ENCODE assay signal across 16 cellular contexts in genomic region chr10:104301907-104302690, GRCh38. TPM values are rescaled to one million over a fixed set of nuclear protein-coding genes. Genes with fewer than 3 reads are reported as not detected.
A peak's percentile ranks its signal among the peaks of the same experiment; 100 is the strongest.
DNase-seq lines count a peak whose midpoint lies in the region; ATAC-seq and TF ChIP-seq lines count a peak whose summit lies in the region.
"Had no signal": no experiment of that assay in that cellular context is flagged by ENCODE, and none has a peak within 500 bp of the region (broad histone marks: within the 10 kb centered on the region; RNA-seq: fewer than 3 reads in every experiment).

No MANE protein-coding gene starts in this region.

- TF ChIP-seq EP300 in esophagus muscularis mucosa (IDR thresholded peaks at IDR 0.05) = no peak

- TF ChIP-seq CTCF in esophagus muscularis mucosa (IDR thresholded peaks at IDR 0.05) (peak in 1 of 3 experiments; percentile 4), psoas muscle (IDR thresholded peaks at IDR 0.05) (no peak)

- H3K27ac ChIP-seq in SJSA1 = peak overlapping the region; percentile 29; the same call in 1 of the 2 replicates
- peak overlapping the region; percentile 87 to 96 (median 90) for H3K27ac ChIP-seq in esophagus muscularis mucosa (replicated peaks in 1 of 4)
- peak overlapping the region; percentile 68 for H3K27ac ChIP-seq in psoas muscle

- no peak overlapping the region for H3K4me3 ChIP-seq in SJSA1
- H3K4me3 ChIP-seq in esophagus muscularis mucosa = no peak overlapping the region
- H3K4me3 ChIP-seq in psoas muscle = no peak overlapping the region
- H3K4me3 ChIP-seq: HAP-1 had no signal

- no peak for TF ChIP-seq POLR2A in esophagus muscularis mucosa (IDR thresholded peaks at IDR 0.05; ENCODE audit: low read depth)

- H3K27me3 ChIP-seq in SJSA1 (replicated peaks) = no peaks in the 10 kb centered on the region
- H3K27me3 ChIP-seq in esophagus muscularis mucosa = no peaks in the 10 kb centered on the region
- no peaks in the 10 kb centered on the region for H3K27me3 ChIP-seq in psoas muscle (ENCODE audit: insufficient read depth in 3 of 3, low read length in 2 of 3)

- H3K9me3 ChIP-seq in SJSA1 (replicated peaks) (0 out of 2 replicates have a peak, but pooled peaks cover 5% of the 10 kb centered on the region), esophagus muscularis mucosa (no peaks in the 10 kb centered on the region), psoas muscle (no peaks in the 10 kb centered on the region)

- H3K36me3 ChIP-seq in SJSA1 (no peaks in the 10 kb centered on the region), esophagus muscularis mucosa (no peaks in the 10 kb centered on the region), psoas muscle (ENCODE audit: insufficient read depth in 1 of 2, low read depth in 1 of 2) (no peaks in the 10 kb centered on the region)
- H3K36me3 ChIP-seq: HAP-1 had no signal

- peaks cover 33% of the 10 kb centered on the region for H3K4me1 ChIP-seq in SJSA1 (replicated peaks)
- H3K4me1 ChIP-seq in esophagus muscularis mucosa = peaks cover 88 to 98% (median 95%) of the 10 kb centered on the region in 4 donors
- peaks cover 36% of the 10 kb centered on the region for H3K4me1 ChIP-seq in psoas muscle

- ATAC-seq in left cardiac atrium = no peak
- no peak for ATAC-seq in psoas muscle
- ATAC-seq in GM21619 (IDR thresholded peaks at IDR 0.05; ENCODE audit: unreplicated experiment) = no peak
- ATAC-seq: left lobe of liver; stimulated activated naive CD8-positive, alpha-beta T cell treated with anti-CD3 and anti-CD28 coated beads, Interleukin-15, amount 100 ng/mL, for 72 hours had no signal

- 85% methylated on average over 3 of the region's 3 CpGs for WGBS in esophagus muscularis mucosa
- 44 to 53% (median 47%) methylated on average over 3 of the region's 3 CpGs for WGBS in psoas muscle, 3 donors

- DNase-seq in cardiac septum (ENCODE audit: low spot score) = peak; percentile 70
- no peak for DNase-seq in left cardiac atrium
- DNase-seq in SJSA1 (ENCODE audit: low read depth in 1 of 2, low spot score in 2 of 2) = no peak
- no peak for DNase-seq in esophagus muscularis mucosa (ENCODE audit: extremely low spot score)
- no peak for DNase-seq in psoas muscle
- no peak for DNase-seq in NCI-H187 (lab: John Stamatoyannopoulos, UW)
- no peak for DNase-seq in DMS153 (lab: John Stamatoyannopoulos, UW)
- DNase-seq: activated CD4-positive, alpha-beta T cell treated with anti-CD3 and anti-CD28 coated beads for 4 hours; activated naive CD8-positive, alpha-beta T cell treated with anti-CD3 and anti-CD28 coated beads for 36 hours; activated T-cell treated with anti-CD3 and anti-CD28 coated beads for 4 hours; MM.1S; NCI-H82; stimulated activated naive CD8-positive, alpha-beta T cell treated with anti-CD3 and anti-CD28 coated beads, Interleukin-15, amount 100 ng/mL, for 72 hours had no signal

- intact Hi-C loops in cardiac septum (cut with DNase I) = loop anchor here (2.0 kb wide), 1 partner anchor 37 kb away; the partner anchor contains the start of gene ITPRIP
- intact Hi-C loops in left cardiac atrium (cut with DNase I) = loop anchor here in 1 of 2 donors (2.0 kb wide), 1 partner anchor 37 kb away; the partner anchor contains the start of gene ITPRIP
- intact Hi-C loops in esophagus muscularis mucosa (cut with DNase I) = loop anchor here (2.0 kb wide), 1 partner anchor 37 kb away; the partner anchor contains the start of gene ITPRIP
- intact Hi-C loops in psoas muscle (cut with DNase I) = no loop called here

RNA-seq across cellular contexts. Expression of gene GSTO2, which starts 33.1 kb away (rescaled TPM):
- total RNA-seq in cardiac septum = 0.67 TPM
- total RNA-seq in left cardiac atrium = under 1 TPM; 0.82 to 0.92 TPM
- total RNA-seq in SJSA1 (2014; rRNA removed; shearing (Covaris generic)) = 0.13 TPM in 1 of 2 replicates, not detected in the other
- under 1 TPM; 0.42 to 0.99 (median 0.63) TPM for total RNA-seq in esophagus muscularis mucosa
- total RNA-seq in psoas muscle = 1 to 10 TPM; 1.2 to 3.3 (median 2.0) TPM
- polyA plus RNA-seq in psoas muscle = 1 to 10 TPM in 2 of 3 donors, under 1 TPM in 1; 0.23 to 4.6 (median 1.1) TPM

RNA-seq across cellular contexts. Expression of gene ITPRIP, which starts 36.2 kb away (rescaled TPM):
- total RNA-seq in cardiac septum (25.4 TPM), left cardiac atrium (10 to 100 TPM; 45.4 to 90.7 TPM), esophagus muscularis mucosa (10 to 100 TPM; 18.7 to 56.0 (median 39.9) TPM), psoas muscle (10 to 100 TPM in 1 of 4 donors, 1 to 10 TPM in 3; 7.2 to 25.6 (median 8.6) TPM)
- total RNA-seq in SJSA1 (2014; rRNA removed; shearing (Covaris generic)) = 3.8 and 4.2 TPM in 2 replicates
- polyA plus RNA-seq in psoas muscle = 100 to 1,000 TPM in 1 of 3 donors, 10 to 100 TPM in 1, 1 to 10 TPM in 1; 6.2 to 118 (median 12.3) TPM

RNA-seq across cellular contexts. Expression of gene GSTO1, which starts 47.4 kb away (rescaled TPM):
- 209 TPM for total RNA-seq in cardiac septum
- total RNA-seq in left cardiac atrium = 100 to 1,000 TPM; 134 to 255 TPM
- 186 and 247 TPM in 2 replicates for total RNA-seq in SJSA1 (2014; rRNA removed; shearing (Covaris generic))
- total RNA-seq in esophagus muscularis mucosa = 100 to 1,000 TPM; 123 to 172 (median 152) TPM
- 100 to 1,000 TPM in 3 of 4 donors, 10 to 100 TPM in 1; 95.9 to 222 (median 114) TPM for total RNA-seq in psoas muscle
- polyA plus RNA-seq in psoas muscle = 100 to 1,000 TPM in 2 of 3 donors, 10 to 100 TPM in 1; 73.7 to 742 (median 120) TPM

RNA-seq across cellular contexts. Expression of gene CFAP58, which starts 51.5 kb away (rescaled TPM):
- total RNA-seq in cardiac septum (2.7 TPM), left cardiac atrium (1 to 10 TPM; 2.4 to 3.8 TPM), esophagus muscularis mucosa (1 to 10 TPM in 2 of 4 donors, under 1 TPM in 2; 0.71 to 1.6 (median 1.0) TPM), psoas muscle (under 1 TPM; 0.21 to 0.74 (median 0.56) TPM)
- total RNA-seq in SJSA1 (2014; rRNA removed; shearing (Covaris generic)) = 0.34 and 1.5 TPM in 2 replicates
- polyA plus RNA-seq in psoas muscle = 1 to 10 TPM in 1 of 3 donors, under 1 TPM in 2; 0.04 to 1.4 (median 0.07) TPM

Comparison
In these comparisons a context has a peak if more than half of its experiments do, and no peak if none do; other contexts are left out.
1. H3K27ac ChIP-seq: peak in every context shown above with its lines; median percentile 90 in esophagus muscularis mucosa; 68 in psoas muscle; 29 in SJSA1.
2. intact Hi-C loops: an anchor here in cardiac septum (2.0 kb wide) and esophagus muscularis mucosa (2.0 kb wide); none called in psoas muscle.